In the genomic region with DNA sequence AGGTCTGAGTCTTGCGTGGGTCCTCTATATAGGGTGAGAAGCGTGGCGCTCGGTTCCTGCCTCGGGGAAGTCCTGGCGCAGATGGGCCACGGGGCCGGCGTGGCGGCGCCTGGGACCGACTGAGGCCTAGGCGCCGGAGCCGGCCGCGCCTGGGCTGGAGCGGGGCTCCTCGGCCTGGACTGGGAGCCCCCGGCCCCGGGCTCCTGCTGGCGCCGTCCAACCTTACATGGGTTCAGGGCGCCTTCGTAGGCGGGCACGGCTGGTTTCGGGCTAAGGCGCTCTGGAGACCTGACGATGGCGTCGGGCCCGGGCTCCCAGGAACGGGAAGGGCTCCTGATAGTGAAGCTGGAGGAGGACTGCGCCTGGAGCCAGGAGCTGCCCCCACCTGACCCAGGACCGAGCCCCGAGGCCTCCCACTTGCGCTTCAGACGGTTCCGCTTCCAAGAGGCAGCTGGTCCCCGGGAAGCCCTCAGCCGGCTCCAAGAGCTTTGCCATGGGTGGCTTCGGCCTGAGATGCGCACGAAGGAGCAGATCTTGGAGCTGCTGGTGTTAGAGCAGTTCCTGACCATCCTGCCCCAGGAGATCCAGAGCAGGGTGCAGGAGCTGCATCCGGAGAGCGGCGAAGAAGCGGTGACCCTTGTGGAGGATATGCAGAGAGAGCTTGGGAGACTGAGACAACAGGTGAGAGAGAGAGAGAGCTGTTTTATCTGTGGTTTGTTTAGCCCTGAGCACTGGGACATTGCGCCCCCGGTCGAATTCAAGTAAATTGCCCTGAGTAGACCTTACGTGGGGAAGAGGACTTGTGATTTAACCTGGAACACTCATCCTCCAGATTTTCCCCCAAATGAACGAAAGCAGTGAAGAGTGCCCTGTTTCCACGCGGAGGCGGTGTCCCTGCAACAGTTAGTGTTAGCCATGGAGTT, we compare ENCODE assay signal across 8 cellular contexts. TPM values are rescaled to one million over a fixed set of nuclear protein-coding genes. Genes with fewer than 3 reads are reported as not detected.
DNase-seq lines count a peak whose midpoint lies in the region; ATAC-seq, FAIRE-seq and TF ChIP-seq lines count a peak whose summit lies in the region.

No MANE protein-coding gene starts in this region.

- POLR2A ChIA-PET in GM12878 (lab: Charles Lee): interaction anchor here (1.1 to 2.1 kb wide), 7 partner anchors 14 to 164 kb away, joined by 3 to 10 read pairs (median 4); a partner anchor contains a TSS

- intact Hi-C loops in GM12878 (cut with micrococcal nuclease; ENCODE audit: unreplicated experiment) (loop anchor here (1.0 to 10.0 kb wide), 3 partner anchors 19 to 121 kb away; a partner anchor contains a TSS), lower lobe of right lung (cut with DNase I) (no loop called here)

- H2AFZ ChIP-seq in GM12878 (ENCODE audit: control insufficient read depth, low read depth, low read length): peak overlapping the region; percentile 91

- H3K4me2 ChIP-seq in BLaER1 (peak overlapping the region; percentile 94), GM12878 (ENCODE audit: control insufficient read depth, insufficient read depth) (peak overlapping the region; percentile 99)

- TF ChIP-seq RAD21 in GM12878 (IDR thresholded peaks at IDR 0.05; ENCODE audit: insufficient read depth, low read depth, low read length): no peak

- RAD21 ChIA-PET in GM12878 (lab: Charles Lee; ENCODE audit: unreplicated experiment): interaction anchor here (0.6 to 1.2 kb wide), 3 partner anchors 22 to 148 kb away, joined by 3 to 4 read pairs (median 4); a partner anchor contains a TSS

- in situ Hi-C loops in GM12878 (cut with MboI): no loop called here

- H3K4me1 ChIP-seq in BLaER1 (peaks cover 27% of the 10 kb centered on the region), GM12878 (ENCODE audit: control insufficient read depth, insufficient read depth, low read length) (peaks cover 10% of the 10 kb centered on the region; the same call in 1 of the 2 replicates), lower lobe of right lung (peaks cover 28% of the 10 kb centered on the region), upper lobe of left lung (peaks cover 16 to 37% (median 23%) of the 10 kb centered on the region in 4 donors)

- peaks cover 30% of the 10 kb centered on the region for H4K20me1 ChIP-seq in BLaER1
- no peaks in the 10 kb centered on the region for H4K20me1 ChIP-seq in GM12878 (ENCODE audit: control insufficient read depth, insufficient read depth)

- SMC1A ChIA-PET in GM12878 (lab: Charles Lee; ENCODE audit: uncharacterized antibody, unreplicated experiment): interaction anchor here (1.5 to 1.9 kb wide), 3 partner anchors 14 to 177 kb away, joined by 4 to 5 read pairs (median 4); a partner anchor contains a TSS

- H3K27me3 ChIP-seq in BLaER1: no peaks in the 10 kb centered on the region
- no peaks in the 10 kb centered on the region for H3K27me3 ChIP-seq in GM12878 (replicated peaks in 1 of 2; ENCODE audit: control insufficient read depth in 2 of 2, insufficient read depth in 2 of 2, low read length in 1 of 2)
- no peaks in the 10 kb centered on the region for H3K27me3 ChIP-seq in lower lobe of right lung (ENCODE audit: low read depth)
- no peaks in the 10 kb centered on the region for H3K27me3 ChIP-seq in upper lobe of left lung

- 14% methylated on average over 54 of the region's 57 CpGs for WGBS in GM12878 (ENCODE audit: insufficient coverage, insufficient replicate concordance, low lambda C conversion rate, missing lambda C conversion rate)
- WGBS in upper lobe of left lung, 2 donors: 10 to 22% methylated on average over 15 to 27 of the region's 57 CpGs

- CTCF ChIA-PET in GM12878 (lab: Yijun Ruan, JAX): interaction anchor here (0.9 to 1.6 kb wide), 5 partner anchors 13 to 217 kb away, joined by 3 to 4 read pairs (median 4); a partner anchor contains a TSS

- TF ChIP-seq POLR2A in GM12878 (IDR thresholded peaks at IDR 0.05; ENCODE audit: low read depth, low read length): no peak
- peak in 1 of 4 donors; percentile 22 for TF ChIP-seq POLR2A in upper lobe of left lung (IDR thresholded peaks at IDR 0.05)

- H3K79me2 ChIP-seq in GM12878 (ENCODE audit: control insufficient read depth, insufficient read depth, low read length): peaks cover 32% of the 10 kb centered on the region

- TF ChIP-seq CTCF in GM12878 (IDR thresholded peaks at IDR 0.05 in 2 of 3, conservative IDR thresholded peaks at IDR 0.05 in 1 of 3; ENCODE audit: control insufficient read depth in 2 of 3, extremely low read depth in 1 of 3, insufficient read depth in 1 of 3, low read depth in 3 of 3, low read length in 3 of 3) (no peak), lower lobe of right lung (IDR thresholded peaks at IDR 0.05) (no peak), upper lobe of left lung (IDR thresholded peaks at IDR 0.05) (no peak)

- TF ChIP-seq EP300 in GM12878 (IDR thresholded peaks at IDR 0.05; ENCODE audit: borderline replicate concordance in 1 of 2, control insufficient read depth in 1 of 2, low read depth in 2 of 2, low read length in 2 of 2): no peak
- TF ChIP-seq EP300 in upper lobe of left lung (IDR thresholded peaks at IDR 0.05): no peak

- peaks cover 40% of the 10 kb centered on the region for H3K9me3 ChIP-seq in BLaER1
- peaks cover 27% of the 10 kb centered on the region for H3K9me3 ChIP-seq in GM12878 (replicated peaks; ENCODE audit: control insufficient read depth, insufficient read depth, low read length)
- peaks cover 26% of the 10 kb centered on the region for H3K9me3 ChIP-seq in lower lobe of right lung
- peaks cover 8 to 22% (median 15%) of the 10 kb centered on the region in 4 donors for H3K9me3 ChIP-seq in upper lobe of left lung

- ATAC-seq in HG02973 (IDR thresholded peaks at IDR 0.05; ENCODE audit: unreplicated experiment): peak; percentile 4
- ATAC-seq in GM12878: no peak
- peak in 1 of 2 donors; percentile 0 for ATAC-seq in lower lobe of right lung
- ATAC-seq in upper lobe of left lung (ENCODE audit: low FRiP score in 2 of 2): no peak
- ATAC-seq in HG02571 (IDR thresholded peaks at IDR 0.05; ENCODE audit: unreplicated experiment): no peak
- ATAC-seq in HG03442 (IDR thresholded peaks at IDR 0.05; ENCODE audit: unreplicated experiment): no peak

- peak overlapping the region; percentile 98 for H3K9ac ChIP-seq in BLaER1
- H3K9ac ChIP-seq in GM12878 (ENCODE audit: control insufficient read depth, insufficient read depth, low read length): peak overlapping the region; percentile 95

- H3K36me3 ChIP-seq in BLaER1 (peaks cover 43% of the 10 kb centered on the region), GM12878 (ENCODE audit: control insufficient read depth in 2 of 2, insufficient read depth in 2 of 2, low read length in 1 of 2) (peaks cover 7 to 22% of the 10 kb centered on the region in 2 experiments), lower lobe of right lung (peaks cover 29% of the 10 kb centered on the region), upper lobe of left lung (peaks cover 4 to 37% (median 21%) of the 10 kb centered on the region in 4 donors)

- TSS peak; percentile 64 for BruUV-seq in GM12878 (replicated peaks; lab: Mats Ljungman, UMichigan)

- H3K4me3 ChIP-seq in BLaER1 (peak overlapping the region; percentile 99), GM12878 (peak overlapping the region; percentile 91), lower lobe of right lung (peak overlapping the region; percentile 75), upper lobe of left lung (peak overlapping the region; percentile 84 to 99 (median 87))

- DNase-seq in GM12878 (ENCODE audit: low read depth, low spot score): no peak
- DNase-seq in lower lobe of right lung: no peak
- peak in 1 of 2 donors; percentile 25 for DNase-seq in upper lobe of left lung
- DNase-seq in mucosa of gallbladder (ENCODE audit: low spot score): no peak

- H3K27ac ChIP-seq in BLaER1: peak overlapping the region; percentile 98
- peak overlapping the region; percentile 98 for H3K27ac ChIP-seq in GM12878 (ENCODE audit: control insufficient read depth, insufficient read depth)
- H3K27ac ChIP-seq in lower lobe of right lung: peak overlapping the region; percentile 99
- peak overlapping the region; percentile 94 to 99 (median 98) for H3K27ac ChIP-seq in upper lobe of left lung

- FAIRE-seq in GM12878 (lab: Jason Lieb, UNC): no peak

RNA-seq across cellular contexts. Expression of a gene that starts 0.5 kb away (rescaled TPM):
- total RNA-seq in GM12878 (2013; cell fraction: nucleolus; rRNA removed): 63.5 and 73.7 TPM in 2 replicates
- total RNA-seq in GM12878 (2014; rRNA removed) (39.0 and 45.6 TPM in 2 replicates), GM12878 (2014; rRNA removed; fragmentation: Illumina TruSeq; extraction: Trizol) (29.0 and 29.7 TPM in 2 replicates), GM12878 (2021) (24.6 and 28.3 TPM in 2 replicates), lower lobe of right lung (23.2 TPM), upper lobe of left lung (10 to 100 TPM; 19.6 to 48.2 (median 32.2) TPM), mucosa of gallbladder (23.8 TPM)
- 22.5 TPM for polyA plus RNA-seq in GM12878 (2011; ENCODE audit: low read depth)
- polyA plus RNA-seq in GM12878 (2011; rRNA removed) (12.0 and 13.4 TPM in 2 replicates), GM12878 (2014; fragmentation: Illumina TruSeq; extraction: Trizol) (31.2 and 38.0 TPM in 2 replicates), GM12878 (2014; fragmentation: Nextera tagmentation; extraction: Ambion mirVana) (1 to 10 TPM; 4.7 to 5.3 TPM), GM12878 (2014; rRNA removed) (22.6 and 23.2 TPM in 2 replicates), GM12878 (2016; fragmentation: Nextera tagmentation; extraction: Ambion mirVana) (10 to 100 TPM; 17.2 to 26.3 TPM)
- 17.2 and 18.2 TPM in 2 replicates for polyA plus RNA-seq in GM12878 (2011; cell fraction: cytosol; rRNA removed)
- polyA plus RNA-seq in GM12878 (2011; cell fraction: nucleus; rRNA removed): 29.7 and 36.6 TPM in 2 replicates
- polyA plus RNA-seq in GM12878 (2012): 22.7 and 28.4 TPM in 2 replicates
- polyA minus RNA-seq in GM12878 (2011; rRNA and poly(A)+ RNA removed): 12.2 and 17.7 TPM in 2 replicates
- polyA minus RNA-seq in GM12878 (2011; cell fraction: cytosol; rRNA and poly(A)+ RNA removed): 11.1 and 13.6 TPM in 2 replicates
- 20.8 and 27.5 TPM in 2 replicates for polyA minus RNA-seq in GM12878 (2011; cell fraction: nucleus; rRNA and poly(A)+ RNA removed)

RNA-seq across cellular contexts. Expression of a gene that starts 21.4 kb away (rescaled TPM):
- total RNA-seq in GM12878 (2013; cell fraction: nucleolus; rRNA removed): 18.7 and 19.3 TPM in 2 replicates
- 2.5 and 2.8 TPM in 2 replicates for total RNA-seq in GM12878 (2014; rRNA removed)
- total RNA-seq in GM12878 (2014; rRNA removed; fragmentation: Illumina TruSeq; extraction: Trizol): 2.5 and 3.1 TPM in 2 replicates
- 1.9 and 2.0 TPM in 2 replicates for total RNA-seq in GM12878 (2021)
- polyA plus RNA-seq in GM12878 (2011; ENCODE audit: low read depth): 0.93 TPM
- polyA plus RNA-seq in GM12878 (2011; rRNA removed): 3.8 and 5.3 TPM in 2 replicates
- polyA plus RNA-seq in GM12878 (2011; cell fraction: cytosol; rRNA removed): 1.3 and 1.8 TPM in 2 replicates
- 4.5 and 5.3 TPM in 2 replicates for polyA plus RNA-seq in GM12878 (2011; cell fraction: nucleus; rRNA removed)
- polyA plus RNA-seq in GM12878 (2012): 1.4 and 2.6 TPM in 2 replicates
- polyA plus RNA-seq in GM12878 (2014; fragmentation: Illumina TruSeq; extraction: Trizol): 3.6 and 4.3 TPM in 2 replicates
- polyA plus RNA-seq in GM12878 (2014; fragmentation: Nextera tagmentation; extraction: Ambion mirVana): under 1 TPM; 0.37 to 0.77 TPM
- 2.0 and 3.0 TPM in 2 replicates for polyA plus RNA-seq in GM12878 (2014; rRNA removed)
- 1 to 10 TPM; 3.0 to 3.4 TPM for polyA plus RNA-seq in GM12878 (2016; fragmentation: Nextera tagmentation; extraction: Ambion mirVana)
- 5.6 and 7.6 TPM in 2 replicates for polyA minus RNA-seq in GM12878 (2011; rRNA and poly(A)+ RNA removed)
- 0.62 and 1.1 TPM in 2 replicates for polyA minus RNA-seq in GM12878 (2011; cell fraction: cytosol; rRNA and poly(A)+ RNA removed)
- polyA minus RNA-seq in GM12878 (2011; cell fraction: nucleus; rRNA and poly(A)+ RNA removed): 4.5 and 6.7 TPM in 2 replicates
- 5.3 TPM for total RNA-seq in lower lobe of right lung
- total RNA-seq in upper lobe of left lung: 1 to 10 TPM; 1.3 to 6.0 (median 4.0) TPM
- 9.9 TPM for total RNA-seq in mucosa of gallbladder

RNA-seq across cellular contexts. Expression of a gene that starts 21.5 kb away (rescaled TPM):
- 73.5 and 82.1 TPM in 2 replicates for total RNA-seq in GM12878 (2013; cell fraction: nucleolus; rRNA removed)
- total RNA-seq in GM12878 (2014; rRNA removed) (14.0 and 17.7 TPM in 2 replicates), GM12878 (2014; rRNA removed; fragmentation: Illumina TruSeq; extraction: Trizol) (21.2 and 21.7 TPM in 2 replicates), GM12878 (2021) (13.7 and 15.7 TPM in 2 replicates), lower lobe of right lung (32.4 TPM), upper lobe of left lung (10 to 100 TPM; 21.5 to 69.1 (median 25.9) TPM), mucosa of gallbladder (25.9 TPM)
- 11.5 TPM for polyA plus RNA-seq in GM12878 (2011; ENCODE audit: low read depth)
- polyA plus RNA-seq in GM12878 (2011; rRNA removed) (14.3 and 19.3 TPM in 2 replicates), GM12878 (2014; fragmentation: Illumina TruSeq; extraction: Trizol) (20.1 and 27.9 TPM in 2 replicates), GM12878 (2014; fragmentation: Nextera tagmentation; extraction: Ambion mirVana) (1 to 10 TPM; 7.4 to 8.7 TPM), GM12878 (2014; rRNA removed) (15.8 and 19.1 TPM in 2 replicates), GM12878 (2016; fragmentation: Nextera tagmentation; extraction: Ambion mirVana) (10 to 100 TPM; 16.5 to 18.7 TPM)
- 5.9 and 6.9 TPM in 2 replicates for polyA plus RNA-seq in GM12878 (2011; cell fraction: cytosol; rRNA removed)
- polyA plus RNA-seq in GM12878 (2011; cell fraction: nucleus; rRNA removed): 11.8 and 15.3 TPM in 2 replicates
- polyA plus RNA-seq in GM12878 (2012): 11.4 and 17.2 TPM in 2 replicates
- polyA minus RNA-seq in GM12878 (2011; rRNA and poly(A)+ RNA removed): 11.3 and 11.6 TPM in 2 replicates
- polyA minus RNA-seq in GM12878 (2011; cell fraction: cytosol; rRNA and poly(A)+ RNA removed): 4.2 and 5.3 TPM in 2 replicates
- polyA minus RNA-seq in GM12878 (2011; cell fraction: nucleus; rRNA and poly(A)+ RNA removed): 9.1 and 15.1 TPM in 2 replicates

RNA-seq across cellular contexts. Expression of a gene that starts 27.4 kb away (rescaled TPM):
- total RNA-seq in GM12878 (2013; cell fraction: nucleolus; rRNA removed): 0.29 TPM in 1 of 2 replicates, not detected in the other
- total RNA-seq in GM12878 (2014; rRNA removed) (0.05 and 0.11 TPM in 2 replicates), GM12878 (2014; rRNA removed; fragmentation: Illumina TruSeq; extraction: Trizol) (0.14 TPM in 1 of 2 replicates, not detected in the other), GM12878 (2021) (0.10 and 0.11 TPM in 2 replicates), lower lobe of right lung (13.5 TPM), upper lobe of left lung (10 to 100 TPM in 5 of 6 donors, 1 to 10 TPM in 1; 9.1 to 18.9 (median 12.3) TPM), mucosa of gallbladder (0.52 TPM)
- polyA plus RNA-seq in GM12878 (2011; ENCODE audit: low read depth): not detected
- polyA plus RNA-seq in GM12878 (2011; rRNA removed) (0.03 TPM in 1 of 2 replicates, not detected in the other), GM12878 (2014; fragmentation: Illumina TruSeq; extraction: Trizol) (0.07 and 0.08 TPM in 2 replicates), GM12878 (2014; fragmentation: Nextera tagmentation; extraction: Ambion mirVana) (not detected), GM12878 (2014; rRNA removed) (0.09 and 0.29 TPM in 2 replicates), GM12878 (2016; fragmentation: Nextera tagmentation; extraction: Ambion mirVana) (not detected)
- not detected in 2 replicates for polyA plus RNA-seq in GM12878 (2011; cell fraction: cytosol; rRNA removed)
- polyA plus RNA-seq in GM12878 (2011; cell fraction: nucleus; rRNA removed): 0.03 and 0.10 TPM in 2 replicates
- 0.07 and 0.13 TPM in 2 replicates for polyA plus RNA-seq in GM12878 (2012)
- 0.29 TPM in 1 of 2 replicates, not detected in the other for polyA minus RNA-seq in GM12878 (2011; rRNA and poly(A)+ RNA removed)
- not detected in 2 replicates for polyA minus RNA-seq in GM12878 (2011; cell fraction: cytosol; rRNA and poly(A)+ RNA removed)
- polyA minus RNA-seq in GM12878 (2011; cell fraction: nucleus; rRNA and poly(A)+ RNA removed): not detected in 2 replicates

RNA-seq across cellular contexts. Expression of a gene that starts 48.8 kb away (rescaled TPM):
- total RNA-seq in GM12878 (2013; cell fraction: nucleolus; rRNA removed): 30.1 and 31.9 TPM in 2 replicates
- total RNA-seq in GM12878 (2014; rRNA removed) (12.8 and 14.1 TPM in 2 replicates), GM12878 (2014; rRNA removed; fragmentation: Illumina TruSeq; extraction: Trizol) (11.5 and 12.1 TPM in 2 replicates), GM12878 (2021) (8.7 and 10.4 TPM in 2 replicates), lower lobe of right lung (12.0 TPM), upper lobe of left lung (1 to 10 TPM; 6.4 to 9.5 (median 7.8) TPM), mucosa of gallbladder (7.6 TPM)
- 3.1 TPM for polyA plus RNA-seq in GM12878 (2011; ENCODE audit: low read depth)
- polyA plus RNA-seq in GM12878 (2011; rRNA removed) (6.3 and 7.8 TPM in 2 replicates), GM12878 (2014; fragmentation: Illumina TruSeq; extraction: Trizol) (8.9 and 11.2 TPM in 2 replicates), GM12878 (2014; fragmentation: Nextera tagmentation; extraction: Ambion mirVana) (1 to 10 TPM; 4.0 to 4.1 TPM), GM12878 (2014; rRNA removed) (5.2 and 8.3 TPM in 2 replicates), GM12878 (2016; fragmentation: Nextera tagmentation; extraction: Ambion mirVana) (10 to 100 TPM; 12.4 to 13.9 TPM)
- 4.1 and 4.6 TPM in 2 replicates for polyA plus RNA-seq in GM12878 (2011; cell fraction: cytosol; rRNA removed)
- polyA plus RNA-seq in GM12878 (2011; cell fraction: nucleus; rRNA removed): 8.2 and 10.6 TPM in 2 replicates
- 4.6 and 5.5 TPM in 2 replicates for polyA plus RNA-seq in GM12878 (2012)
- polyA minus RNA-seq in GM12878 (2011; rRNA and poly(A)+ RNA removed): 9.2 and 11.3 TPM in 2 replicates
- polyA minus RNA-seq in GM12878 (2011; cell fraction: cytosol; rRNA and poly(A)+ RNA removed): 4.0 and 7.1 TPM in 2 replicates
- polyA minus RNA-seq in GM12878 (2011; cell fraction: nucleus; rRNA and poly(A)+ RNA removed): 9.7 and 17.2 TPM in 2 replicates
